ENCODE assay signal across 2 cellular contexts in the genomic region with DNA sequence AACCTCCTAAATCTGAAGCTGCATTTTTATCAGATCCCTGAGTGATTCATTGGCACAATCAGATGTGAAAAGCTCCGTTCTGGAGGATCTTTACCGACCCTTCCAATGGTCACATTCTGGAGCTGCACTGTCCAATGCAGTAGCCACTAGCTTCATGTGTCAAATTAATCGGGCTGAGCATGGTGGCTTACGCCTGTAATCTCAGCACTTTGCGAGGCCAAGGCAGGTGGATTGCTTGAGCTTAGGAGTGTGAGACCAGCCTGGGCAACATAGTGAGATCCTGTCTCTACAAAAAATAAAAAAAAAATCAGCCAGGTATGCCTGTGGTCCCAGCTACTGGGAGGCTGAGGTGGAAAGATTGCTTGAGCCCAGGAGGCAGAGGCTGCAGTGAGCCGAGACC.
TF ChIP-seq lines count a peak whose summit lies in the region.

No MANE protein-coding gene starts in this region.

TF ChIP-seq in HEK293, 187 proteins besides CTCF, POLR2A, EP300 and RAD21 (continued from another document):
- no peak for TF ChIP-seq PRDM4 (tag by site-specific recombination; IDR thresholded peaks at IDR 0.05)

TF ChIP-seq in GM23338, 12 proteins besides CTCF, POLR2A, EP300 and RAD21 (continued from another document):
- no peak for TF ChIP-seq ETS1 (IDR thresholded peaks at IDR 0.05)
